In genomic region chr1:28886731-28887417, GRCh38 we compare ENCODE assay signal across 8 cellular contexts.
DNase-seq lines count a peak whose midpoint lies in the region; ATAC-seq and TF ChIP-seq lines count a peak whose summit lies in the region.

No MANE protein-coding gene starts in this region.

- no peaks in the 10 kb centered on the region for H3K36me3 ChIP-seq in ES-I3 (ENCODE audit: insufficient read depth, low read length)

- H3K4me1 ChIP-seq in ES-I3 (ENCODE audit: insufficient read depth, low read length): peaks cover 37% of the 10 kb centered on the region

- no peaks in the 10 kb centered on the region for H3K9me3 ChIP-seq in ES-I3 (ENCODE audit: control insufficient read depth, insufficient read depth, low read length)

- ATAC-seq in HG02588 (IDR thresholded peaks at IDR 0.05; ENCODE audit: unreplicated experiment): peak; percentile 68

- in situ Hi-C loops in astrocyte of the cerebellum (cut with HindIII; ENCODE audit: low sequenced_read_pairs): no loop called here

- peak overlapping the region; percentile 83; the same call in 1 of the 2 replicates for H3K9ac ChIP-seq in ES-I3 (ENCODE audit: low read depth, low read length)

- peak overlapping the region; percentile 86 for H3K4me3 ChIP-seq in astrocyte of the cerebellum (ENCODE audit: low read depth, low read length)
- peak overlapping the region; percentile 94 for H3K4me3 ChIP-seq in retinal pigment epithelial cell (ENCODE audit: low read length)

- DNase-seq in NCI-H1694 (lab: John Stamatoyannopoulos, UW) (peak; percentile 42), T1000 (lab: John Stamatoyannopoulos, UW) (peak; percentile 81), astrocyte of the cerebellum (ENCODE audit: low read depth) (no peak), hippocampal formation (lab: John Stamatoyannopoulos, UW) (peak; percentile 39 to 42), retinal pigment epithelial cell (ENCODE audit: low read depth) (no peak), HCEC 1CT (no peak)

- TF ChIP-seq CTCF in astrocyte of the cerebellum (IDR thresholded peaks at IDR 0.05; ENCODE audit: low read depth, low read length, missing control alignments) (no peak), retinal pigment epithelial cell (conservative IDR thresholded peaks at IDR 0.05; ENCODE audit: low read depth, low read length) (no peak)

Comparison
In these comparisons a context has a peak if more than half of its experiments do, and no peak if none do; other contexts are left out.
1. DNase-seq: peak in NCI-H1694 (single experiment), T1000 (single experiment) and hippocampal formation (2 of 2); none in astrocyte of the cerebellum (single experiment), retinal pigment epithelial cell (single experiment) and HCEC 1CT (single experiment).